In genomic region chr12:101775814-101776213, GRCh38 we compare ENCODE assay signal across 19 cellular contexts. TPM values are rescaled to one million over a fixed set of nuclear protein-coding genes. Genes with fewer than 3 reads are reported as not detected.
DNase-seq lines count a peak whose midpoint lies in the region; ATAC-seq and FAIRE-seq lines count a peak whose summit lies in the region.
"Had no signal": no experiment of that assay in that cellular context is flagged by ENCODE, and none has a peak within 500 bp of the region (broad histone marks: within the 10 kb centered on the region; RNA-seq: fewer than 3 reads in every experiment).

No MANE protein-coding gene starts in this region.

- H3K9me3 Mint-ChIP-seq in activated naive CD4-positive, alpha-beta T cell treated with anti-CD3 and anti-CD28 coated beads, Interleukin-2, amount 50 U/mL, for 24 hours, result no peaks in the 10 kb centered on the region
- no peaks in the 10 kb centered on the region for H3K9me3 Mint-ChIP-seq in activated naive CD4-positive, alpha-beta T cell treated with anti-CD3 and anti-CD28 coated beads, Interleukin-2, amount 50 U/mL, for 72 hours
- H3K9me3 Mint-ChIP-seq in natural killer cell treated with Interleukin-12 subunit alpha and Interleukin-12 subunit beta and Interleukin-15 and Interleukin-18, amount 100 ng/mL, for 72 hours, result no peaks in the 10 kb centered on the region
- H3K9me3 Mint-ChIP-seq: H9 had no signal

- H3K4me1 Mint-ChIP-seq in activated naive CD4-positive, alpha-beta T cell treated with anti-CD3 and anti-CD28 coated beads, Interleukin-2, amount 50 U/mL, for 24 hours, result peaks cover 7% of the 10 kb centered on the region
- H3K4me1 Mint-ChIP-seq in natural killer cell treated with Interleukin-12 subunit alpha and Interleukin-12 subunit beta and Interleukin-15 and Interleukin-18, amount 100 ng/mL, for 72 hours (ENCODE audit: low read depth in 2 of 2), result peaks cover 41 to 44% of the 10 kb centered on the region in 2 donors
- H3K4me1 Mint-ChIP-seq: H9 had no signal

- no peak for DNase-seq in activated naive CD4-positive, alpha-beta T cell treated with anti-CD3 and anti-CD28 coated beads, Interleukin-2, amount 50 U/mL, for 72 hours (ENCODE audit: low spot score in 2 of 2)
- DNase-seq in KBM-7, result peak; percentile 80
- peak; percentile 12 for DNase-seq in UCSD-AML1 (lab: John Stamatoyannopoulos, UW; ENCODE audit: unreplicated experiment)
- no peak for DNase-seq in natural killer cell treated with Interleukin-12 subunit alpha and Interleukin-12 subunit beta and Interleukin-15 and Interleukin-18, amount 100 ng/mL, for 72 hours (ENCODE audit: low spot score)
- no peak for DNase-seq in NCI-H1694 treated with DMSO at 0.1 percent for 48 hours (lab: John Stamatoyannopoulos, UW)
- DNase-seq in GM19239 (ENCODE audit: insufficient read length, low spot score), result no peak
- DNase-seq: COR-L47, EL, H9, MV-4-11, NCI-H1436, NCI-H2029 treated with DMSO at 0.1 percent for 48 hours, NCI-H510A, NCI-H774, PC-9 had no signal

- ATAC-seq in activated naive CD4-positive, alpha-beta T cell treated with anti-CD3 and anti-CD28 coated beads, Interleukin-2, amount 50 U/mL, for 72 hours, result no peak
- ATAC-seq in natural killer cell treated with Interleukin-12 subunit alpha and Interleukin-12 subunit beta and Interleukin-15 and Interleukin-18, amount 100 ng/mL, for 72 hours, result no peak
- no peak for ATAC-seq in GM19397 (IDR thresholded peaks at IDR 0.05; ENCODE audit: unreplicated experiment)

- H3K36me3 Mint-ChIP-seq in activated naive CD4-positive, alpha-beta T cell treated with anti-CD3 and anti-CD28 coated beads, Interleukin-2, amount 50 U/mL, for 24 hours, result peaks cover 3% of the 10 kb centered on the region
- H3K36me3 Mint-ChIP-seq in activated naive CD4-positive, alpha-beta T cell treated with anti-CD3 and anti-CD28 coated beads, Interleukin-2, amount 50 U/mL, for 72 hours, result peaks cover 0 to 9% of the 10 kb centered on the region in 2 donors
- peaks cover 23% of the 10 kb centered on the region for H3K36me3 Mint-ChIP-seq in natural killer cell treated with Interleukin-12 subunit alpha and Interleukin-12 subunit beta and Interleukin-15 and Interleukin-18, amount 100 ng/mL, for 72 hours

- peak overlapping the region; percentile 53 for H3K27ac Mint-ChIP-seq in activated naive CD4-positive, alpha-beta T cell treated with anti-CD3 and anti-CD28 coated beads, Interleukin-2, amount 50 U/mL, for 24 hours
- H3K27ac Mint-ChIP-seq in activated naive CD4-positive, alpha-beta T cell treated with anti-CD3 and anti-CD28 coated beads, Interleukin-2, amount 50 U/mL, for 72 hours, result no peak overlapping the region
- H3K27ac Mint-ChIP-seq in natural killer cell treated with Interleukin-12 subunit alpha and Interleukin-12 subunit beta and Interleukin-15 and Interleukin-18, amount 100 ng/mL, for 72 hours, result peak overlapping the region; percentile 72 to 77
- H3K27ac Mint-ChIP-seq: H9 had no signal

- no peak overlapping the region for H3K4me3 Mint-ChIP-seq in activated naive CD4-positive, alpha-beta T cell treated with anti-CD3 and anti-CD28 coated beads, Interleukin-2, amount 50 U/mL, for 24 hours
- no peak overlapping the region for H3K4me3 Mint-ChIP-seq in natural killer cell treated with Interleukin-12 subunit alpha and Interleukin-12 subunit beta and Interleukin-15 and Interleukin-18, amount 100 ng/mL, for 72 hours
- H3K4me3 Mint-ChIP-seq: H9 had no signal

- no peak for FAIRE-seq in GM19239 (lab: Jason Lieb, UNC)

- in situ Hi-C loops in KBM-7 (cut with MboI; ENCODE audit: low pct_unique_long_range_greater_than_20kb, low sequenced_read_pairs), result no loop called here

- no peaks in the 10 kb centered on the region for H3K27me3 Mint-ChIP-seq in activated naive CD4-positive, alpha-beta T cell treated with anti-CD3 and anti-CD28 coated beads, Interleukin-2, amount 50 U/mL, for 24 hours
- no peaks in the 10 kb centered on the region for H3K27me3 Mint-ChIP-seq in natural killer cell treated with Interleukin-12 subunit alpha and Interleukin-12 subunit beta and Interleukin-15 and Interleukin-18, amount 100 ng/mL, for 72 hours

RNA-seq across cellular contexts. Expression of gene SYCP3, which starts 36.6 kb away (rescaled TPM):
- total RNA-seq in activated naive CD4-positive, alpha-beta T cell treated with anti-CD3 and anti-CD28 coated beads, Interleukin-2, amount 50 U/mL, for 72 hours, result under 1 TPM in 1 of 2 donors, not detected in 1; 0.21 TPM
- 1 to 10 TPM; 2.4 to 2.9 TPM for total RNA-seq in natural killer cell treated with Interleukin-12 subunit alpha and Interleukin-12 subunit beta and Interleukin-15 and Interleukin-18, amount 100 ng/mL, for 72 hours
- total RNA-seq: A172, SJSA1 had no signal

RNA-seq across cellular contexts. Expression of gene GNPTAB, which starts 54.9 kb away (rescaled TPM):
- 10 to 100 TPM; 22.2 to 48.0 TPM for total RNA-seq in activated naive CD4-positive, alpha-beta T cell treated with anti-CD3 and anti-CD28 coated beads, Interleukin-2, amount 50 U/mL, for 72 hours
- 100 to 1,000 TPM; 139 to 186 TPM for total RNA-seq in natural killer cell treated with Interleukin-12 subunit alpha and Interleukin-12 subunit beta and Interleukin-15 and Interleukin-18, amount 100 ng/mL, for 72 hours

Comparison
In these comparisons a context has a peak if more than half of its experiments do, and no peak if none do; other contexts are left out.
1. H3K27ac Mint-ChIP-seq: peak in activated naive CD4-positive, alpha-beta T cell treated with anti-CD3 and anti-CD28 coated beads, Interleukin-2, amount 50 U/mL, for 24 hours (single experiment) and natural killer cell treated with Interleukin-12 subunit alpha and Interleukin-12 subunit beta and Interleukin-15 and Interleukin-18, amount 100 ng/mL, for 72 hours (2 of 2); none in activated naive CD4-positive, alpha-beta T cell treated with anti-CD3 and anti-CD28 coated beads, Interleukin-2, amount 50 U/mL, for 72 hours (0 of 2).
2. DNase-seq: peak in KBM-7 (single experiment) and UCSD-AML1 (single experiment); none in activated naive CD4-positive, alpha-beta T cell treated with anti-CD3 and anti-CD28 coated beads, Interleukin-2, amount 50 U/mL, for 72 hours (0 of 2), natural killer cell treated with Interleukin-12 subunit alpha and Interleukin-12 subunit beta and Interleukin-15 and Interleukin-18, amount 100 ng/mL, for 72 hours (single experiment), NCI-H1694 treated with DMSO at 0.1 percent for 48 hours (single experiment) and GM19239 (single experiment).